ENCODE assay signal across 21 cellular contexts in genomic region chr20:49160057-49160929, GRCh38. TPM values are rescaled to one million over a fixed set of nuclear protein-coding genes. Genes with fewer than 3 reads are reported as not detected.
DNase-seq lines count a peak whose midpoint lies in the region; ATAC-seq and TF ChIP-seq lines count a peak whose summit lies in the region.
"Had no signal": no experiment of that assay in that cellular context is flagged by ENCODE, and none has a peak within 500 bp of the region (broad histone marks: within the 10 kb centered on the region; RNA-seq: fewer than 3 reads in every experiment).

No MANE protein-coding gene starts in this region.

- TF ChIP-seq CTCF in cardiac muscle cell (IDR thresholded peaks at IDR 0.05; ENCODE audit: low read depth, low read length) (no peak), OCI-LY3 (IDR thresholded peaks at IDR 0.05; ENCODE audit: low read depth, low read length) (no peak), parathyroid adenoma (IDR thresholded peaks at IDR 0.05) (no peak), MCF 10A (IDR thresholded peaks at IDR 0.05; ENCODE audit: unreplicated experiment) (no peak)

- H3K4me2 ChIP-seq in OCI-LY3 (ENCODE audit: low read length) = peak overlapping the region; percentile 37
- peak overlapping the region; percentile 31 for H3K4me2 ChIP-seq in parathyroid adenoma (ENCODE audit: low read length)

- peak overlapping the region; percentile 3 for H3K27ac ChIP-seq in cardiac muscle cell
- H3K27ac ChIP-seq in OCI-LY3 (ENCODE audit: low read length) = no peak overlapping the region
- H3K27ac ChIP-seq in parathyroid adenoma = peak overlapping the region; percentile 0
- H3K27ac ChIP-seq: gastrocnemius medialis, stomach, upper lobe of right lung had no signal

- no peak overlapping the region for H3K4me3 Mint-ChIP-seq in activated naive CD8-positive, alpha-beta T cell treated with anti-CD3 and anti-CD28 coated beads for 36 hours
- H3K4me3 Mint-ChIP-seq in MCF 10A (ENCODE audit: unreplicated experiment) = no peak overlapping the region
- H3K4me3 Mint-ChIP-seq: activated B cell treated with CpG ODN at 0.5 μM for 24 hours, naive B cell had no signal

- DNase-seq in cardiac muscle cell (ENCODE audit: low read depth in 1 of 2, low spot score in 1 of 2) (no peak), Right ventricle myocardium superior (no peak), MCF 10A (ENCODE audit: unreplicated experiment) (no peak)
- no peak for DNase-seq in activated naive CD8-positive, alpha-beta T cell treated with anti-CD3 and anti-CD28 coated beads for 36 hours
- DNase-seq: activated B cell treated with CpG ODN at 0.5 μM for 24 hours; amniotic stem cell; COR-L47; EL; gastrocnemius medialis; naive B cell; NCI-H1105 treated with DMSO at 0.1 percent for 48 hours; NCI-H524 treated with DMSO at 0.1 percent for 48 hours; posterior cingulate gyrus; stimulated activated CD4-positive, alpha-beta T cell treated with anti-CD3 and anti-CD28 coated beads, Interleukin-1b, Interleukin-23, amount 100 ng/mL, for 48 hours; stomach; upper lobe of right lung had no signal

- H3K4me1 ChIP-seq in cardiac muscle cell (ENCODE audit: low read depth) (no peaks in the 10 kb centered on the region), OCI-LY3 (ENCODE audit: low read length) (peaks cover 25% of the 10 kb centered on the region), parathyroid adenoma (peaks cover 5% of the 10 kb centered on the region)
- H3K4me1 ChIP-seq: gastrocnemius medialis, upper lobe of right lung had no signal

- no peak for ATAC-seq in Right ventricle myocardium superior (ENCODE audit: poor library complexity)
- ATAC-seq in GM18498 (IDR thresholded peaks at IDR 0.05; ENCODE audit: unreplicated experiment) = no peak
- ATAC-seq in GM21390 (IDR thresholded peaks at IDR 0.05; ENCODE audit: unreplicated experiment) = no peak
- ATAC-seq: gastrocnemius medialis, Right ventricle myocardium inferior, upper lobe of right lung had no signal

- no peak overlapping the region for H3K4me3 ChIP-seq in cardiac muscle cell
- H3K4me3 ChIP-seq in OCI-LY3 (ENCODE audit: low read length) = no peak overlapping the region
- H3K4me3 ChIP-seq in parathyroid adenoma (ENCODE audit: low read depth, low read length) = peak overlapping the region; percentile 22
- H3K4me3 ChIP-seq: gastrocnemius medialis, stomach, upper lobe of right lung had no signal

- peaks cover 37% of the 10 kb centered on the region for H3K36me3 Mint-ChIP-seq in activated naive CD8-positive, alpha-beta T cell treated with anti-CD3 and anti-CD28 coated beads for 36 hours
- peaks cover 51% of the 10 kb centered on the region for H3K36me3 Mint-ChIP-seq in MCF 10A (ENCODE audit: insufficient read depth, unreplicated experiment)

- H2AFZ ChIP-seq in OCI-LY3 (ENCODE audit: low read depth, low read length) (no peak overlapping the region), parathyroid adenoma (no peak overlapping the region)

- CTCF ChIA-PET in MCF 10A (lab: Yijun Ruan, JAX) = interaction anchor here (0.7 to 2.5 kb wide), 4 partner anchors 17 to 56 kb away, joined by 3 to 17 read pairs (median 4); no protein-coding TSS in a partner anchor

- H3K9me3 ChIP-seq in cardiac muscle cell (ENCODE audit: low read depth) = no peaks in the 10 kb centered on the region
- no peaks in the 10 kb centered on the region for H3K9me3 ChIP-seq in OCI-LY3 (ENCODE audit: insufficient read depth, low read length)
- no peaks in the 10 kb centered on the region for H3K9me3 ChIP-seq in parathyroid adenoma (ENCODE audit: control insufficient read depth, low read length)
- H3K9me3 ChIP-seq: gastrocnemius medialis, stomach, upper lobe of right lung had no signal

- peaks cover 60% of the 10 kb centered on the region for H3K79me2 ChIP-seq in OCI-LY3 (ENCODE audit: low read length)
- H3K79me2 ChIP-seq in parathyroid adenoma = peaks cover 33% of the 10 kb centered on the region

- peaks cover 49% of the 10 kb centered on the region for H3K4me1 Mint-ChIP-seq in activated naive CD8-positive, alpha-beta T cell treated with anti-CD3 and anti-CD28 coated beads for 36 hours
- peaks cover 10% of the 10 kb centered on the region for H3K4me1 Mint-ChIP-seq in MCF 10A (ENCODE audit: insufficient read depth, unreplicated experiment)

- no peaks in the 10 kb centered on the region for H3K27me3 Mint-ChIP-seq in activated naive CD8-positive, alpha-beta T cell treated with anti-CD3 and anti-CD28 coated beads for 36 hours
- H3K27me3 Mint-ChIP-seq in MCF 10A (ENCODE audit: insufficient read depth, unreplicated experiment) = no peaks in the 10 kb centered on the region
- H3K27me3 Mint-ChIP-seq: activated B cell treated with CpG ODN at 0.5 μM for 24 hours, naive B cell had no signal

- H3K27me3 ChIP-seq in cardiac muscle cell (no peaks in the 10 kb centered on the region), OCI-LY3 (ENCODE audit: low read depth, low read length) (no peaks in the 10 kb centered on the region), parathyroid adenoma (ENCODE audit: control insufficient read depth, insufficient read depth, low read length) (no peaks in the 10 kb centered on the region)
- H3K27me3 ChIP-seq: gastrocnemius medialis, stomach, upper lobe of right lung had no signal

- H3K9ac ChIP-seq in OCI-LY3 (ENCODE audit: low read length) (no peak overlapping the region), parathyroid adenoma (no peak overlapping the region)

- intact Hi-C loops in Right ventricle myocardium superior (cut with DNase I) (no loop called here), MCF 10A (cut with micrococcal nuclease) (no loop called here)

- peak overlapping the region; percentile 23 for H3K27ac Mint-ChIP-seq in activated naive CD8-positive, alpha-beta T cell treated with anti-CD3 and anti-CD28 coated beads for 36 hours
- no peak overlapping the region for H3K27ac Mint-ChIP-seq in MCF 10A (ENCODE audit: low read depth, unreplicated experiment)
- H3K27ac Mint-ChIP-seq: activated B cell treated with CpG ODN at 0.5 μM for 24 hours had no signal

- no TSS peak for BruUV-seq in MCF 10A (replicated peaks; lab: Mats Ljungman, UMichigan)

- peaks cover 35% of the 10 kb centered on the region for H4K20me1 ChIP-seq in OCI-LY3 (ENCODE audit: insufficient read depth, low read length)

- H3K9me3 Mint-ChIP-seq in activated naive CD8-positive, alpha-beta T cell treated with anti-CD3 and anti-CD28 coated beads for 36 hours = no peaks in the 10 kb centered on the region
- no peaks in the 10 kb centered on the region for H3K9me3 Mint-ChIP-seq in MCF 10A (ENCODE audit: unreplicated experiment)
- H3K9me3 Mint-ChIP-seq: activated B cell treated with CpG ODN at 0.5 μM for 24 hours, naive B cell had no signal

- POLR2A ChIA-PET in MCF 10A (lab: Yijun Ruan, JAX) = interaction anchor here (0.6 to 1.3 kb wide), 4 partner anchors 9 to 120 kb away, joined by 3 to 4 read pairs (median 4); no protein-coding TSS in a partner anchor

- H3K36me3 ChIP-seq in cardiac muscle cell (peaks cover 8% of the 10 kb centered on the region), OCI-LY3 (replicated peaks; ENCODE audit: low read depth, low read length) (peaks cover 34% of the 10 kb centered on the region), parathyroid adenoma (ENCODE audit: control insufficient read depth, insufficient read depth, low read length) (no peaks in the 10 kb centered on the region)

RNA-seq across cellular contexts. Expression of gene STAU1, which starts 27.8 kb away (rescaled TPM):
- total RNA-seq in cardiac muscle cell (54.4 and 70.1 TPM in 2 replicates), Right ventricle myocardium superior (49.1 TPM), MCF 10A (2022) (109 and 110 TPM in 2 replicates)
- 62.6 and 77.1 TPM in 2 replicates for polyA plus RNA-seq in cardiac muscle cell
- 10 to 100 TPM; 72.6 TPM for total RNA-seq in activated naive CD8-positive, alpha-beta T cell treated with anti-CD3 and anti-CD28 coated beads for 36 hours

RNA-seq across cellular contexts. Expression of gene DDX27, which starts 58.9 kb away (rescaled TPM):
- total RNA-seq in cardiac muscle cell (19.4 and 25.3 TPM in 2 replicates), Right ventricle myocardium superior (12.2 TPM), MCF 10A (2022) (45.7 and 56.4 TPM in 2 replicates)
- 27.8 and 35.5 TPM in 2 replicates for polyA plus RNA-seq in cardiac muscle cell
- total RNA-seq in activated naive CD8-positive, alpha-beta T cell treated with anti-CD3 and anti-CD28 coated beads for 36 hours = 10 to 100 TPM; 65.4 to 67.6 TPM
